In the genomic region with DNA sequence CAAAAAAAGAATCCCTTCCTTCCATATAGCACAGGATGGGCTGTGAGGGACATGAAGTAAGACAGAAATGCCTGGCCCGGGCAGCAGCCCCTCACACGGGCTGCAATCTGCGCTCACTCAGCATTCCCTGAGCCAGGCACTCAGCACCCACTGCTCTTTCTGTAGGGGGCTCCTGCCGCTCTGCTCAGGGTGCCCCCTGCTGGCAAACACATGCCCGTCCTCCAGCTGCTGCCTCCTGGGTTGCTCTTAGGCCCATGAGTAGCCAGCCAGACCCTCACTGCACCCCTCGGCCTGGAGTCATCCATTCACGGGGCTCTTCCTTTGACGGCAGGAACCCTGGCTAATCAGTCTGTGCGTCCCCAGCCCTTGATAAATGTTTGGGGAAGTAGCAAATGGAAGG, we compare ENCODE assay signal across 9 cellular contexts. TPM values are rescaled to one million over a fixed set of nuclear protein-coding genes. Genes with fewer than 3 reads are reported as not detected.
A peak's percentile ranks its signal among the peaks of the same experiment; 100 is the strongest.
DNase-seq lines count a peak whose midpoint lies in the region; ATAC-seq and TF ChIP-seq lines count a peak whose summit lies in the region.
"Had no signal": no experiment of that assay in that cellular context is flagged by ENCODE, and none has a peak within 500 bp of the region (broad histone marks: within the 10 kb centered on the region; RNA-seq: fewer than 3 reads in every experiment).

No MANE protein-coding gene starts in this region.

- H3K27me3 ChIP-seq in spleen (replicated peaks in 1 of 7) = no peaks in the 10 kb centered on the region

- ATAC-seq in HG02571 (IDR thresholded peaks at IDR 0.05; ENCODE audit: unreplicated experiment) (no peak), GM18502 (IDR thresholded peaks at IDR 0.05; ENCODE audit: poor library complexity, unreplicated experiment) (no peak)

- peak overlapping the region in 5 of 8 donors; percentile 33 to 63 (median 51) for H3K27ac ChIP-seq in spleen

- peaks cover 0 to 35% (median 15%) of the 10 kb centered on the region in 6 donors for H3K4me1 ChIP-seq in spleen

- in situ Hi-C loops in KBM-7 (cut with MboI; ENCODE audit: low pct_unique_long_range_greater_than_20kb, low sequenced_read_pairs) = no loop called here

- no peak for TF ChIP-seq POLR2A in spleen (IDR thresholded peaks at IDR 0.05)

- DNase-seq in COR-L47 (lab: John Stamatoyannopoulos, UW) (peak; percentile 20), KBM-7 (peak; percentile 69), glomerular visceral epithelial cell (ENCODE audit: extremely low spot score) (peak; percentile 24), spleen (peak; percentile 83), SKM-1 treated with dmso at 0.1 percent for 144 hours (lab: John Stamatoyannopoulos, UW; ENCODE audit: unreplicated experiment) (no peak)
- DNase-seq in activated CD8-positive, alpha-beta memory T cell treated with anti-CD3 and anti-CD28 coated beads, Interleukin-2, amount 50 U/mL, for 4 hours = peak; percentile 53

- H3K4me3 ChIP-seq in spleen = no peak overlapping the region

- intact Hi-C loops in spleen (cut with DNase I; ENCODE audit: low total_unique reads) = no loop called here

- TF ChIP-seq CTCF in spleen (IDR thresholded peaks at IDR 0.05 in 8 of 11, conservative IDR thresholded peaks at IDR 0.05 in 3 of 11) = peak in 10 of 11 experiments; percentile 22 to 79 (median 66)

- WGBS in spleen, 5 donors = 24 to 41% (median 30%) methylated on average over 9 of the region's 9 CpGs

- H3K9me3 ChIP-seq in spleen = no peaks in the 10 kb centered on the region

- H3K36me3 ChIP-seq in spleen = peaks cover 0 to 98% (median 55%) of the 10 kb centered on the region in 6 donors

RNA-seq across cellular contexts. Expression of a gene that starts 6.9 kb away (rescaled TPM):
- total RNA-seq in spleen = 10 to 100 TPM in 5 of 7 donors, 1 to 10 TPM in 2; 8.3 to 25.3 (median 11.3) TPM
- 10 to 100 TPM in 2 of 3 donors, 1 to 10 TPM in 1; 7.6 to 13.0 (median 11.7) TPM for polyA plus RNA-seq in spleen

RNA-seq across cellular contexts. Expression of a gene that starts 15.1 kb away (rescaled TPM):
- 100 to 1,000 TPM in 6 of 7 donors, 10 to 100 TPM in 1; 90.1 to 596 (median 199) TPM for total RNA-seq in spleen
- 100 to 1,000 TPM; 115 to 182 (median 122) TPM for polyA plus RNA-seq in spleen

RNA-seq across cellular contexts. Expression of a gene that starts 25.7 kb away (rescaled TPM):
- 1 to 10 TPM; 1.1 to 6.8 (median 2.5) TPM for total RNA-seq in spleen
- 10 to 100 TPM in 1 of 3 donors, 1 to 10 TPM in 2; 2.0 to 14.2 (median 2.1) TPM for polyA plus RNA-seq in spleen
- total RNA-seq: LHCN-M2 had no signal

RNA-seq across cellular contexts. Expression of a gene that starts 47.1 kb away (rescaled TPM):
- 1 to 10 TPM; 2.9 to 5.6 (median 3.7) TPM for total RNA-seq in spleen
- 1 to 10 TPM; 2.8 to 4.0 (median 3.5) TPM for polyA plus RNA-seq in spleen

RNA-seq across cellular contexts. Expression of a gene that starts 50.7 kb away (rescaled TPM):
- 10 to 100 TPM; 16.6 to 21.6 (median 19.9) TPM for total RNA-seq in spleen
- polyA plus RNA-seq in spleen = 10 to 100 TPM in 2 of 3 donors, 1 to 10 TPM in 1; 8.7 to 19.3 (median 11.3) TPM
